Comparison of ENCODE assay signal across 14 cellular contexts in the genomic region with DNA sequence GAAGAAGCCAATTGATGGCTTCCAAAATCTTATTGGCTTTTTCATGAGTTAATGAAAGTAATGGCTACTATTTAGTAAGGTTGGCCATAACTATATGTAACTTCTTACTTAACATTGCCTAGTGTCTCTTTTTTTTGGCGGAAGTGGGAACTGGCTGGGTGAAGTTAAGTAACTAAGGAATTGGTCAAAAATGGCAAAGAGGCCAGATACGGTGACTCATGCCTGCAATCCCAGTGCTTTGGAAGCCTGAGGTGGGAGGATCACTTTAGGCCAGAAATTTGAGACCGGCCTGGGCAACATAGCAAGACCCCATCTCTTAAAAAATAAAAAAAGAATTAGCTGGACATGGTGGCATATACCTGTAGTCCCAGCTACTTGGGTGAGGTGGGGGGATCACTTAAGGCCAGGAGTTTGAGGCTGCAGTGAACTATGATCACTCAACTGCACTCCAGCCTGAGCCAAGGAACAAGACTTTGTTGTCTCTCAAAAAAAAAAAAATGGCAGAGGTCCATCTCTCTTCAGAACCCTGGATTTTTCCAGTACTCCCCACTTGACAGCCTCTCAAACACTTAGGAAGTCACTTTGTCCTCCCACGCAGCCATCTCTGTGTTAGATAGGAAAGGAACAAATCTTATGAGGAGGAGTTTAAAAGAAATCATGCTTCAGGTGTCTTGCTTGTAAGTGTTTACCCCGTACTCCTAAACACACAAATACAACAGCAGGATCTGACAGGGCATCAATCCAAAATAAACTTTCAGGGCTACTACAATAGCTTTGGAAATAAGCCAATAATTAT.
DNase-seq lines count a peak whose midpoint lies in the region; ATAC-seq and TF ChIP-seq lines count a peak whose summit lies in the region.
"Had no signal": no experiment of that assay in that cellular context is flagged by ENCODE, and none has a peak within 500 bp of the region (broad histone marks: within the 10 kb centered on the region; RNA-seq: fewer than 3 reads in every experiment).

No MANE protein-coding gene starts in this region.

- H3K36me3 ChIP-seq in left ventricle myocardium inferior: peaks cover 16% of the 10 kb centered on the region
- H3K36me3 ChIP-seq in smooth muscle cell (ENCODE audit: low read depth): peaks cover 6% of the 10 kb centered on the region
- H3K36me3 ChIP-seq: neutrophil had no signal

- no peaks in the 10 kb centered on the region for H3K79me2 ChIP-seq in smooth muscle cell (ENCODE audit: low read depth)
- H3K79me2 ChIP-seq: hepatocyte had no signal

- no peak overlapping the region for H3K9ac ChIP-seq in smooth muscle cell (ENCODE audit: low read depth)

- no peaks in the 10 kb centered on the region for H3K9me3 ChIP-seq in left ventricle myocardium inferior (replicated peaks)
- H3K9me3 ChIP-seq in smooth muscle cell (replicated peaks; ENCODE audit: low read depth): no peaks in the 10 kb centered on the region
- H3K9me3 ChIP-seq: neutrophil had no signal

- no peaks in the 10 kb centered on the region for H3F3A ChIP-seq in smooth muscle cell (ENCODE audit: low read depth)

- peak; percentile 31 for DNase-seq in left cardiac atrium
- no peak for DNase-seq in Right ventricle myocardium superior
- DNase-seq in SKM-1 (lab: John Stamatoyannopoulos, UW; ENCODE audit: unreplicated experiment): peak; percentile 28
- DNase-seq in left ventricle myocardium inferior: no peak
- DNase-seq in AG08395 (ENCODE audit: low spot score): no peak
- no peak for DNase-seq in hippocampal formation (lab: John Stamatoyannopoulos, UW)
- no peak for DNase-seq in smooth muscle cell (lab: John Stamatoyannopoulos, UW; ENCODE audit: unreplicated experiment)
- DNase-seq: activated CD4-positive, CD25-positive, alpha-beta regulatory T cell treated with anti-CD3 and anti-CD28 coated beads, Interleukin-2, amount 50 U/mL, for 72 hours; activated CD8-positive, alpha-beta memory T cell treated with anti-CD3 and anti-CD28 coated beads, Interleukin-2, amount 50 U/mL, for 48 hours; central memory CD4-positive, alpha-beta T cell had no signal

- no peaks in the 10 kb centered on the region for H4K20me1 ChIP-seq in smooth muscle cell (ENCODE audit: low read depth)

- intact Hi-C loops in left cardiac atrium (cut with DNase I) (no loop called here), Right ventricle myocardium superior (cut with DNase I) (no loop called here), left ventricle myocardium inferior (cut with micrococcal nuclease) (no loop called here)

- H3K4me3 ChIP-seq in left ventricle myocardium inferior (no peak overlapping the region), smooth muscle cell (no peak overlapping the region)
- H3K4me3 ChIP-seq: hepatocyte had no signal

- H3K4me1 ChIP-seq in left ventricle myocardium inferior (peaks cover 37% of the 10 kb centered on the region), smooth muscle cell (ENCODE audit: low read depth) (peaks cover 6% of the 10 kb centered on the region)

- no peak for TF ChIP-seq CTCF in left ventricle myocardium inferior (IDR thresholded peaks at IDR 0.05; ENCODE audit: borderline replicate concordance)
- TF ChIP-seq CTCF in smooth muscle cell (IDR thresholded peaks at IDR 0.05; ENCODE audit: borderline replicate concordance, insufficient read depth, poor library complexity, severe bottlenecking): no peak

- H3K4me2 ChIP-seq in smooth muscle cell: no peak overlapping the region
- H3K4me2 ChIP-seq: hepatocyte had no signal

- no peak overlapping the region for H2AFZ ChIP-seq in smooth muscle cell (ENCODE audit: low read depth)
- H2AFZ ChIP-seq: hepatocyte had no signal

- peak overlapping the region; percentile 56 for H3K27ac ChIP-seq in left ventricle myocardium inferior (replicated peaks)
- H3K27ac ChIP-seq in smooth muscle cell (ENCODE audit: low read depth): no peak overlapping the region
- H3K27ac ChIP-seq: hepatocyte, neutrophil had no signal

- peak in 1 of 2 donors; percentile 57 for ATAC-seq in left cardiac atrium
- no peak for ATAC-seq in Right ventricle myocardium superior (ENCODE audit: poor library complexity)
- ATAC-seq in GM18868 (IDR thresholded peaks at IDR 0.05; ENCODE audit: unreplicated experiment): no peak
- ATAC-seq: activated naive CD4-positive, alpha-beta T cell treated with anti-CD3 and anti-CD28 coated beads, Interleukin-2, amount 50 U/mL, for 72 hours had no signal

- H3K27me3 ChIP-seq in left ventricle myocardium inferior (ENCODE audit: low read depth) (no peaks in the 10 kb centered on the region), smooth muscle cell (ENCODE audit: low read depth) (no peaks in the 10 kb centered on the region)
- H3K27me3 ChIP-seq: hepatocyte, neutrophil had no signal

- WGBS in smooth muscle cell (ENCODE audit: low lambda C conversion rate): 95% methylated on average over 5 of the region's 5 CpGs

Comparison
In these comparisons a context has a peak if more than half of its experiments do, and no peak if none do; other contexts are left out.
1. DNase-seq: peak in left cardiac atrium (single experiment) and SKM-1 (single experiment); none in Right ventricle myocardium superior (single experiment), left ventricle myocardium inferior (single experiment), AG08395 (single experiment), hippocampal formation (0 of 2) and smooth muscle cell (single experiment).